In the genomic region with DNA sequence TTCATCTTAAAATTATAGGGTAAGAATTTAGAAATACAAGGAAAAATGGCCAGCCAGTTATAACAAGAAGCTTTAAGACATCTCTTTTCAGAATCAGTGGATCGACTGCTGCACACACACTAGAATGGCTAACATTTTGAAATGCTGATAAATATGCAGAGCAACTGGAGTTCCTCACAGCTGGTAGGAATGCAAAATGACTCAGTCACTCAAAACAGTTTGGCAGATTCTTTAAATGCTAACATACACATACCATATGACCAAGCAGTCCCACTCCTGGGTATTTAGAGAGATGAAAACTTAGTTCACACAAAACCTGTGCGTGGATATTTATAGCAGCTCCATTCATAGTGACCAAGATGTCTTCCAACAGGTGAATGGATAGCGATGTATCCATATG, we compare ENCODE assay signal across 18 cellular contexts. TPM values are rescaled to one million over a fixed set of nuclear protein-coding genes. Genes with fewer than 3 reads are reported as not detected.
DNase-seq lines count a peak whose midpoint lies in the region; ATAC-seq and TF ChIP-seq lines count a peak whose summit lies in the region.
"Had no signal": no experiment of that assay in that cellular context is flagged by ENCODE, and none has a peak within 500 bp of the region (broad histone marks: within the 10 kb centered on the region; RNA-seq: fewer than 3 reads in every experiment).

No MANE protein-coding gene starts in this region.

- no peak for TF ChIP-seq CTCF in osteoblast (IDR thresholded peaks at IDR 0.05; ENCODE audit: extremely low read depth, low read depth, low read length)
- no peak for TF ChIP-seq CTCF in adrenal gland (IDR thresholded peaks at IDR 0.05)

- H3K4me3 ChIP-seq in osteoblast (ENCODE audit: insufficient read depth, low read length): no peak overlapping the region
- no peak overlapping the region for H3K4me3 ChIP-seq in adrenal gland
- H3K4me3 ChIP-seq: MG63 had no signal

- H2AFZ ChIP-seq in osteoblast (ENCODE audit: low read length): no peak overlapping the region

- H3K4me2 ChIP-seq in osteoblast (ENCODE audit: insufficient read depth, low read length): no peak overlapping the region

- intact Hi-C loops in adrenal gland (cut with DNase I): no loop called here

- DNase-seq in amniotic stem cell (lab: John Stamatoyannopoulos, UW) (peak; percentile 20), fibroblast of gingiva (ENCODE audit: low read depth) (peak; percentile 13), osteoblast (ENCODE audit: insufficient read length, low spot score, missing footprints) (peak; percentile 49), GDM1 (lab: John Stamatoyannopoulos, UW) (no peak), adrenal gland (no peak)
- DNase-seq: AML-193, COR-L47, DMS153, Karpas-422, MG63, NCI-H1105, NCI-H1694 treated with DMSO at 0.1 percent for 48 hours, NCI-H2107, NCI-H2227 treated with DMSO at 0.1 percent for 48 hours, NCI-H524 had no signal

- no peaks in the 10 kb centered on the region for H3K27me3 ChIP-seq in osteoblast (ENCODE audit: insufficient read depth, low read length)
- no peaks in the 10 kb centered on the region for H3K27me3 ChIP-seq in adrenal gland
- H3K27me3 ChIP-seq: MG63 had no signal

- no peak for ATAC-seq in HG02938 (IDR thresholded peaks at IDR 0.05; ENCODE audit: unreplicated experiment)
- no peak for ATAC-seq in HG03565 (IDR thresholded peaks at IDR 0.05; ENCODE audit: unreplicated experiment)

- no peaks in the 10 kb centered on the region for H3K79me2 ChIP-seq in osteoblast (ENCODE audit: insufficient read depth, low read length)

- peak overlapping the region; percentile 16; the same call in 1 of the 2 replicates for H3K9ac ChIP-seq in ES-I3 (ENCODE audit: low read depth, low read length)

- no peaks in the 10 kb centered on the region for H4K20me1 ChIP-seq in osteoblast (ENCODE audit: insufficient read depth, low read length)

- TF ChIP-seq POLR2A in adrenal gland (IDR thresholded peaks at IDR 0.05): no peak

- H3K36me3 ChIP-seq in ES-I3 (ENCODE audit: insufficient read depth, low read length) (no peaks in the 10 kb centered on the region; the same call in 1 of the 2 replicates), osteoblast (ENCODE audit: insufficient read depth, low read length) (no peaks in the 10 kb centered on the region), adrenal gland (replicated peaks in 1 of 2) (no peaks in the 10 kb centered on the region)
- H3K36me3 ChIP-seq: MG63 had no signal

- H3K27ac ChIP-seq in osteoblast (ENCODE audit: low read depth, low read length) (no peak overlapping the region), adrenal gland (no peak overlapping the region)

- H3K9me3 ChIP-seq in ES-I3 (ENCODE audit: control insufficient read depth, insufficient read depth, low read length) (no peaks in the 10 kb centered on the region), osteoblast (ENCODE audit: low read depth, low read length) (no peaks in the 10 kb centered on the region), adrenal gland (replicated peaks in 1 of 3) (no peaks in the 10 kb centered on the region)
- H3K9me3 ChIP-seq: MG63 had no signal

- 92 to 97% (median 96%) methylated on average over 3 of the region's 3 CpGs for WGBS in adrenal gland, 4 donors

- peaks cover 3% of the 10 kb centered on the region; the same call in 1 of the 2 replicates for H3K4me1 ChIP-seq in ES-I3 (ENCODE audit: insufficient read depth, low read length)
- H3K4me1 ChIP-seq in osteoblast (ENCODE audit: insufficient read depth, low read length): no peaks in the 10 kb centered on the region
- peaks cover 11 to 13% of the 10 kb centered on the region in 2 donors for H3K4me1 ChIP-seq in adrenal gland (replicated peaks in 1 of 2)

RNA-seq across cellular contexts. Expression of gene PSAT1, which starts 23.2 kb away (rescaled TPM):
- total RNA-seq in osteoblast (175 and 182 TPM in 2 replicates), adrenal gland (100 to 1,000 TPM in 5 of 8 donors, 10 to 100 TPM in 3; 20.5 to 168 (median 102) TPM)
- 10 to 100 TPM; 31.7 to 47.2 (median 45.9) TPM for polyA plus RNA-seq in adrenal gland

RNA-seq across cellular contexts. Expression of gene CEP78, which starts 37.9 kb away (rescaled TPM):
- total RNA-seq in osteoblast (16.6 and 19.2 TPM in 2 replicates), adrenal gland (10 to 100 TPM in 5 of 8 donors, 1 to 10 TPM in 3; 8.4 to 18.5 (median 11.1) TPM)
- 1 to 10 TPM; 5.5 to 9.0 (median 6.5) TPM for polyA plus RNA-seq in adrenal gland

Comparison
In these comparisons a context has a peak if more than half of its experiments do, and no peak if none do; other contexts are left out.
1. DNase-seq: peak in amniotic stem cell (single experiment), fibroblast of gingiva (single experiment) and osteoblast (single experiment); none in GDM1 (single experiment) and adrenal gland (0 of 7).